In the genomic region with DNA sequence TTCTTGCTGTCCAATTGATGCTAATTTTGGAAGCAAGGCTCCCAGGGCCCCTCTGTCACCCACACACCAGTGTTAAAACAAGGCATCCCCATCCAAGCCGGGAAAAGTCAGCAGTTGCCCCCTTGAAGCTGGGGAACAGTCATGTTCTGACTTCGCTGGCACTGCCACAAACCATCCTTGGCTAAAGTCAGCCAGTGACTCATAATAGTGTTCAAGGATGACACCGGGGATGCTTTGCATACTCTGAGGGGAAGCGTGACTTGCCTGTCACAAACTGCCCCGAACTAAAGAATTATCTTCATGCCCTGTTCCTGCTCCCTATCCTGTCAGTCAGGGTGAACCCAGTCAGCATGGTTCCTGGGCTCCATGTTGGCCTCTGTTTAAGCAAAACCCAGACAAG, we compare ENCODE assay signal across 8 cellular contexts. TPM values are rescaled to one million over a fixed set of nuclear protein-coding genes. Genes with fewer than 3 reads are reported as not detected.
A peak's percentile ranks its signal among the peaks of the same experiment; 100 is the strongest.
DNase-seq lines count a peak whose midpoint lies in the region; ATAC-seq and TF ChIP-seq lines count a peak whose summit lies in the region.

No MANE protein-coding gene starts in this region.

- no peak for TF ChIP-seq POLR2A in transverse colon (IDR thresholded peaks at IDR 0.05)

- no peaks in the 10 kb centered on the region for H3K27me3 ChIP-seq in osteoblast (ENCODE audit: insufficient read depth, low read length)
- H3K27me3 ChIP-seq in transverse colon, result no peaks in the 10 kb centered on the region

- no peaks in the 10 kb centered on the region for H3K79me2 ChIP-seq in osteoblast (ENCODE audit: insufficient read depth, low read length)

- no peaks in the 10 kb centered on the region for H3K27me3 Mint-ChIP-seq in activated CD4-positive, alpha-beta T cell treated with anti-CD3 and anti-CD28 coated beads for 36 hours

- no peak overlapping the region for H2AFZ ChIP-seq in osteoblast (ENCODE audit: low read length)

- CTCF ChIA-PET in activated CD4-positive, alpha-beta T cell treated with anti-CD3 and anti-CD28 coated beads for 36 hours (lab: Charles Lee), result no interaction called here

- no peak overlapping the region for H3K4me2 ChIP-seq in osteoblast (ENCODE audit: insufficient read depth, low read length)

- no peak overlapping the region for H3K4me3 Mint-ChIP-seq in activated CD4-positive, alpha-beta T cell treated with anti-CD3 and anti-CD28 coated beads for 36 hours

- H3K4me1 ChIP-seq in osteoblast (ENCODE audit: insufficient read depth, low read length), result no peaks in the 10 kb centered on the region
- peaks cover 13 to 49% (median 28%) of the 10 kb centered on the region in 4 donors for H3K4me1 ChIP-seq in transverse colon

- peak; percentile 24 for DNase-seq in activated CD4-positive, alpha-beta T cell treated with anti-CD3 and anti-CD28 coated beads for 36 hours
- DNase-seq in activated CD4-positive, alpha-beta T cell treated with anti-CD3 and anti-CD28 coated beads for 4 hours, result no peak
- DNase-seq in NCI-H526 treated with DMSO at 0.1 percent for 48 hours (lab: John Stamatoyannopoulos, UW) (peak; percentile 29), osteoblast (ENCODE audit: insufficient read length, low spot score, missing footprints) (peak; percentile 87), COLO668 (lab: John Stamatoyannopoulos, UW; ENCODE audit: unreplicated experiment) (no peak), transverse colon (no peak), NCI-H446 treated with DMSO at 0.1 percent for 48 hours (lab: John Stamatoyannopoulos, UW) (no peak)

- no peaks in the 10 kb centered on the region for H3K9me3 ChIP-seq in osteoblast (ENCODE audit: low read depth, low read length)
- no peaks in the 10 kb centered on the region for H3K9me3 ChIP-seq in transverse colon

- H4K20me1 ChIP-seq in osteoblast (ENCODE audit: insufficient read depth, low read length), result no peaks in the 10 kb centered on the region

- H3K4me1 Mint-ChIP-seq in activated CD4-positive, alpha-beta T cell treated with anti-CD3 and anti-CD28 coated beads for 36 hours, result peaks cover 10% of the 10 kb centered on the region

- H3K27ac ChIP-seq in osteoblast (ENCODE audit: low read depth, low read length), result no peak overlapping the region
- H3K27ac ChIP-seq in transverse colon, result no peak overlapping the region

- ATAC-seq in activated CD4-positive, alpha-beta T cell treated with anti-CD3 and anti-CD28 coated beads for 36 hours, result peak; percentile 88
- peak; percentile 94 for ATAC-seq in HG02642 (IDR thresholded peaks at IDR 0.05; ENCODE audit: poor library complexity, unreplicated experiment)

- in situ Hi-C loops in transverse colon (cut with MboI; ENCODE audit: low pct_ligation_motif_present in 1 of 4, low pct_unique_long_range_greater_than_20kb in 1 of 4, low sequenced_read_pairs in 3 of 4), result no loop called here

- POLR2A ChIA-PET in activated CD4-positive, alpha-beta T cell treated with anti-CD3 and anti-CD28 coated beads for 36 hours (lab: Charles Lee), result no interaction called here

- no peaks in the 10 kb centered on the region for H3K36me3 Mint-ChIP-seq in activated CD4-positive, alpha-beta T cell treated with anti-CD3 and anti-CD28 coated beads for 36 hours (ENCODE audit: low read depth)

- no peak overlapping the region for H3K27ac Mint-ChIP-seq in activated CD4-positive, alpha-beta T cell treated with anti-CD3 and anti-CD28 coated beads for 36 hours

- 62% methylated on average over 5 of the region's 5 CpGs; no CpG with 5 or more reads in 1 of the 2 donors for WGBS in transverse colon (ENCODE audit: low coverage in 1 of 2), 2 donors

- TF ChIP-seq CTCF in osteoblast (IDR thresholded peaks at IDR 0.05; ENCODE audit: extremely low read depth, low read depth, low read length) (no peak), transverse colon (IDR thresholded peaks at IDR 0.05) (no peak)

- H3K4me3 ChIP-seq in osteoblast (ENCODE audit: insufficient read depth, low read length), result no peak overlapping the region
- H3K4me3 ChIP-seq in transverse colon, result no peak overlapping the region

- H3K9me3 Mint-ChIP-seq in activated CD4-positive, alpha-beta T cell treated with anti-CD3 and anti-CD28 coated beads for 36 hours (ENCODE audit: low read depth), result no peaks in the 10 kb centered on the region

- intact Hi-C loops in activated CD4-positive, alpha-beta T cell treated with anti-CD3 and anti-CD28 coated beads for 36 hours (cut with DNase I, micrococcal nuclease), result no loop called here
- intact Hi-C loops in transverse colon (cut with DNase I; ENCODE audit: low total_unique reads), result loop anchor here (5.0 kb wide), 1 partner anchor 1516 kb away; no protein-coding TSS in a partner anchor

- no peaks in the 10 kb centered on the region for H3K36me3 ChIP-seq in osteoblast (ENCODE audit: insufficient read depth, low read length)
- no peaks in the 10 kb centered on the region for H3K36me3 ChIP-seq in transverse colon

- TF ChIP-seq EP300 in transverse colon (IDR thresholded peaks at IDR 0.05; ENCODE audit: low read depth), result no peak

RNA-seq across cellular contexts. Expression of gene TGFA, which starts 37.0 kb away (rescaled TPM):
- under 1 TPM; 0.07 to 0.18 TPM for total RNA-seq in activated CD4-positive, alpha-beta T cell treated with anti-CD3 and anti-CD28 coated beads for 36 hours
- total RNA-seq in osteoblast (not detected in 2 replicates), transverse colon (10 to 100 TPM; 10.7 to 51.3 (median 33.7) TPM)

Comparison
In these comparisons a context has a peak if more than half of its experiments do, and no peak if none do; other contexts are left out.
1. DNase-seq: peak in activated CD4-positive, alpha-beta T cell treated with anti-CD3 and anti-CD28 coated beads for 36 hours (single experiment), NCI-H526 treated with DMSO at 0.1 percent for 48 hours (single experiment) and osteoblast (single experiment); none in activated CD4-positive, alpha-beta T cell treated with anti-CD3 and anti-CD28 coated beads for 4 hours (0 of 2), COLO668 (single experiment), transverse colon (single experiment) and NCI-H446 treated with DMSO at 0.1 percent for 48 hours (single experiment).
2. RNA of gene TGFA, which starts 37.0 kb away (total RNA-seq): 10.7 to 51.3 TPM in transverse colon; 0.07 to 0.18 TPM in activated CD4-positive, alpha-beta T cell treated with anti-CD3 and anti-CD28 coated beads for 36 hours and not detected in osteoblast; every median in the first group is over 4 times any median in the second.